ENCODE assay signal across 9 cellular contexts in the genomic region with DNA sequence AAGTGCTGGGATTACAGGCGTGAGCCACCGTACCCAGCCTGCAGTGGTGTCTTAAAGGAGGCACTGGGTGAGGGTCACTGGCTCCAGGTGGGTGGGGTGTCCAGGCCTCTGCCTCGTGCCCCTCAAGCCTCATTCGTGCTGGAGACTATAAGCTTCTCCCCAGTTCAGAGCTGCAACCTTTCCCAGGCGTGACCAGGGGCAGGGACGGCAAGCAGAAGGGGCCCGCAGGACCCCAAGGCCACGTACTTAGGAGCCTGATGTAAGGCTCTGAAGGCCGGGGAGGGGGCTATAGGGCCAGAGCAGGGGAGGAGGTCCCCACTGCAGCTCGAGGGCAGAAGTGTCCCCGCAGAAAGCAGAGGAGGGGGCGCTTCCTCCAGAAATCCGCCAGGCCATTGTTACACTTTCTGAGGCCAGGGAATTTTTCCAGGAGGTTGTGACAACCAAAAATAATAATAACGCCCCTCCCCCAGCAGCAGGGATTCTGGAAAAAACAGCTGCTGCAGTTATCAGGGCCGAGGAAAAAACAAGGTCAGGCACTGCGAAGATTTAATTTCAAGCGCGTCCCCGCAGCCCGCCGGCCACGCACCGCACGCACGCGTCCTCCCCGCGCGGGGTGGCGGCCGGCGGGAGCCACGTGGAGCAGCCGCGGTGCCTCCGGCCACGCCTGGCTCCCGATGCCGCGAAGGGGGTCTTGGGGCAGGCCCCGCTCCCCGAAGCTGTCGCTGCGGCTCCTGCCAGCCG. TPM values are rescaled to one million over a fixed set of nuclear protein-coding genes. Genes with fewer than 3 reads are reported as not detected.
DNase-seq lines count a peak whose midpoint lies in the region; ATAC-seq, FAIRE-seq and TF ChIP-seq lines count a peak whose summit lies in the region.
"Had no signal": no experiment of that assay in that cellular context is flagged by ENCODE, and none has a peak within 500 bp of the region (broad histone marks: within the 10 kb centered on the region; RNA-seq: fewer than 3 reads in every experiment).

No MANE protein-coding gene starts in this region.

- H3K4me1 Mint-ChIP-seq in H9 (peaks cover 28 to 50% of the 10 kb centered on the region in 2 experiments), brain (peaks cover 43% of the 10 kb centered on the region)

- H2AFZ ChIP-seq in H9 (ENCODE audit: low read length): no peak overlapping the region

- no peak overlapping the region for H3K27ac ChIP-seq in H9 (ENCODE audit: insufficient read length, low read depth, low read length)

- H3K4me3 Mint-ChIP-seq in H9 (peak overlapping the region; percentile 21 to 68; a peak in 3 of 5 replicates), brain (peak overlapping the region; percentile 75 to 95 (median 80))

- no peak for FAIRE-seq in GM19239 (lab: Jason Lieb, UNC)

- no peak overlapping the region for H3K56ac ChIP-seq in H9 (ENCODE audit: insufficient read length, low read depth, low read length)

- H3T11ph ChIP-seq in H9 (ENCODE audit: low read length): no peak overlapping the region

- H3K27ac Mint-ChIP-seq in H9 (no peak overlapping the region), brain (peak overlapping the region; percentile 81 to 99 (median 89))

- no peak overlapping the region; the same call in 1 of the 2 replicates for H3K14ac ChIP-seq in H9 (ENCODE audit: insufficient read depth, low read length)

- no peaks in the 10 kb centered on the region for H3K9me3 Mint-ChIP-seq in H9
- no peaks in the 10 kb centered on the region for H3K9me3 Mint-ChIP-seq in brain

- H3K23ac ChIP-seq in H9 (ENCODE audit: insufficient read length, low read depth, low read length): no peak overlapping the region

- peak; percentile 40 for DNase-seq in H9
- DNase-seq in skeletal muscle cell (ENCODE audit: low read depth): no peak
- DNase-seq in GM19239 (ENCODE audit: insufficient read length, low spot score): no peak
- no peak for DNase-seq in NCI-H2107 (lab: John Stamatoyannopoulos, UW)
- no peak for DNase-seq in MG63
- DNase-seq: NCI-H1105 had no signal

- H3K9me3 ChIP-seq in H9 (ENCODE audit: control insufficient read depth, low read depth, low read length) (no peaks in the 10 kb centered on the region), iPS-18c (ENCODE audit: control insufficient read depth, insufficient read depth, low read length) (no peaks in the 10 kb centered on the region), MG63 (no peaks in the 10 kb centered on the region)

- H2BK12ac ChIP-seq in H9 (ENCODE audit: insufficient read length, low read depth, low read length): no peak overlapping the region

- no peak overlapping the region for H2BK5ac ChIP-seq in H9 (ENCODE audit: insufficient read length, low read length)

- H3K4me3 ChIP-seq in iPS-18c (ENCODE audit: insufficient read depth, low read depth, low read length) (peak overlapping the region; percentile 52), skeletal muscle cell (ENCODE audit: low read depth, low read length) (peak overlapping the region; percentile 95), MG63 (no peak overlapping the region)

- peaks cover 33% of the 10 kb centered on the region for H3K27me3 ChIP-seq in H9 (ENCODE audit: insufficient read depth, low read length)
- H3K27me3 ChIP-seq in MG63: no peaks in the 10 kb centered on the region

- H3K4me1 ChIP-seq in H9 (ENCODE audit: insufficient read depth, low read length): no peaks in the 10 kb centered on the region; the same call in 1 of the 2 replicates

- H3K27me3 Mint-ChIP-seq in H9 (ENCODE audit: low read depth): peaks cover 65% of the 10 kb centered on the region
- peaks cover 12% of the 10 kb centered on the region for H3K27me3 Mint-ChIP-seq in brain

- no peak for ATAC-seq in GM19452 (IDR thresholded peaks at IDR 0.05; ENCODE audit: unreplicated experiment)

- H4K91ac ChIP-seq in H9 (ENCODE audit: insufficient read length, low read depth, low read length): no peak overlapping the region

- no peaks in the 10 kb centered on the region for H3K79me2 ChIP-seq in H9 (ENCODE audit: insufficient read depth, low read length)

- no peak overlapping the region for H3K18ac ChIP-seq in H9 (ENCODE audit: insufficient read length, low read depth, low read length)

- H3K4ac ChIP-seq in H9 (ENCODE audit: low read depth, low read length): no peak overlapping the region

- no peak for TF ChIP-seq CTCF in H9 (conservative IDR thresholded peaks at IDR 0.05)
- TF ChIP-seq CTCF in brain (conservative IDR thresholded peaks at IDR 0.05): no peak

- H2AK5ac ChIP-seq in H9 (ENCODE audit: insufficient read length, low read length): no peak overlapping the region

- H3K79me1 ChIP-seq in H9 (ENCODE audit: insufficient read depth, low read depth, low read length, poor library complexity, severe bottlenecking): no peaks in the 10 kb centered on the region

- H3K4me2 ChIP-seq in H9 (ENCODE audit: insufficient read depth, insufficient read length, low read length): peak overlapping the region; percentile 49

- no peak overlapping the region for H4K8ac ChIP-seq in H9 (replicated peaks; ENCODE audit: insufficient read length, low read depth, low read length)

- H3K36me3 Mint-ChIP-seq in H9 (ENCODE audit: insufficient read depth in 1 of 3, low read depth in 3 of 3) (no peaks in the 10 kb centered on the region), brain (peaks cover 5% of the 10 kb centered on the region)

- no peak overlapping the region for H2BK120ac ChIP-seq in H9 (ENCODE audit: low read depth, low read length, poor library complexity, severe bottlenecking)

- no peaks in the 10 kb centered on the region for H4K20me1 ChIP-seq in H9 (ENCODE audit: control insufficient read depth, insufficient read depth, insufficient read length)

- no CpG with 5 or more reads among the region's 45 CpGs for WGBS in H9 (ENCODE audit: extremely low coverage, insufficient read length, low lambda C conversion rate)

- no peak overlapping the region for H4K5ac ChIP-seq in H9 (ENCODE audit: insufficient read length, low read depth, low read length)

- no peak overlapping the region for H3K9ac ChIP-seq in H9 (ENCODE audit: extremely low read depth, insufficient read length, low read length)

- no peak overlapping the region for H2BK15ac ChIP-seq in H9 (ENCODE audit: low read depth, low read length)

- peaks cover 14% of the 10 kb centered on the region for H3K36me3 ChIP-seq in MG63

- peaks cover 19% of the 10 kb centered on the region for H3K23me2 ChIP-seq in H9 (ENCODE audit: insufficient read length, low read depth, low read length, poor library complexity, severe bottlenecking)

- H2BK20ac ChIP-seq in H9 (ENCODE audit: low read depth, low read length, poor library complexity, severe bottlenecking): no peak overlapping the region

RNA-seq across cellular contexts. Expression of a gene that starts 45.7 kb away (rescaled TPM):
- total RNA-seq in H9 (2021): 43.2 and 43.8 TPM in 2 replicates
- 38.7 TPM for polyA plus RNA-seq in brain (ENCODE audit: insufficient read depth, low read depth, low replicate concordance)
- total RNA-seq in MG63 (2014; rRNA removed; shearing (Covaris generic); ENCODE audit: low replicate concordance): 76.4 and 121 TPM in 2 replicates

RNA-seq across cellular contexts. Expression of a gene that starts 54.5 kb away (rescaled TPM):
- total RNA-seq in H9 (2021): 1.7 and 3.1 TPM in 2 replicates
- polyA plus RNA-seq in brain (ENCODE audit: insufficient read depth, low read depth, low replicate concordance): 19.5 TPM
- total RNA-seq in MG63 (2014; rRNA removed; shearing (Covaris generic); ENCODE audit: low replicate concordance): 3.6 and 10.4 TPM in 2 replicates

Comparison
In these comparisons a context has a peak if more than half of its experiments do, and no peak if none do; other contexts are left out.
1. H3K27ac Mint-ChIP-seq: peak in brain (5 of 5); none in H9 (0 of 3).